ENCODE assay signal across 9 cellular contexts in the genomic region with DNA sequence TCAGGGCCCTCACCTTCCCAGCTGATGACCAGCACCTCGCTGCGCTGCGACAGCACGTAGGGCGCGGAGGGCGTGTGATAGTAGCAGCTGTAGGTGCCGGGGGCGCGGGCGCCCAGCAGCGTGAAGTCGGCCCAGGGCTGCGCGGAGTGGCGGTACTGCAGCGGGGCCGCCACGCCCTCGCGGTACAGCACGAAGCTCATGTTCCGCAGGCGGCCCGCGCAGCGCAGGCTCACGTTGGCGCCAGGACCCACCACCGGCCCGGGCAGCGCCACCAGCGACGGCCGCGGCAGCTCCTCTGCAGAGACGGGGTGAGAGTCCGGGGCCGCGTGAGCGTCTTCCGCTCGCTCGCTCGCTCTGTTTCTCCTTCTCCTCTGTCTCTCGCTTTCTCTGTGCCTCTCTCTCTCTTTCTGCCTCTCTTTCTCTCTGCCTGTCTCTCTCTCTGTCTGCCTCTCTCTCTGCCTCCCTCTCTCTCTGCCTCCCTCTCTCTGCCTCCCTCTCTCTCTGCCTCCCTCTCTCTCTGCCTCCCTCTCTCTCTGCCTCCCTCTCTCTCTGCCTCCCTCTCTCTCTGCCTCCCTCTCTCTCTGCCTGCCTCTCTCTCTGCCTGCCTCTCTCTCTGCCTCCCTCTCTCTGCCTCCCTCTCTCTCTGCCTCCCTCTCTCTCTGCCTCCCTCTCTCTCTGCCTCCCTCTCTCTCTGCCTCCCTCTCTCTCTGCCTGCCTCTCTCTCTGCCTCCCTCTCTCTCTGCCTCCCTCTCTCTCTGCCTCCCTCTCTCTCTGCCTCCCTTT. TPM values are rescaled to one million over a fixed set of nuclear protein-coding genes. Genes with fewer than 3 reads are reported as not detected.
DNase-seq lines count a peak whose midpoint lies in the region; ATAC-seq, FAIRE-seq and TF ChIP-seq lines count a peak whose summit lies in the region.
"Not testable (repeated sequence)": the region's sequence is repeated elsewhere in the genome, so short reads cannot be mapped to it uniquely, and the experiment has no call there.
"Had no signal": no experiment of that assay in that cellular context is flagged by ENCODE, and none has a peak within 500 bp of the region (broad histone marks: within the 10 kb centered on the region; RNA-seq: fewer than 3 reads in every experiment).

No MANE protein-coding gene starts in this region.

- FAIRE-seq in K562 (lab: Jason Lieb, UNC): not testable (repeated sequence)

- POLR2A ChIA-PET in K562 (lab: Yijun Ruan, JAX): interaction anchor here (1.4 to 1.7 kb wide), 2 partner anchors 19 to 112 kb away, joined by 4 to 5 read pairs; a partner anchor contains a TSS

- ATAC-seq in K562: peak; percentile 80

- in situ Hi-C loops in K562 (cut with MboI): not testable (repeated sequence)

- not testable (repeated sequence) for H3K27me3 ChIP-seq in K562 (ENCODE audit: control insufficient read depth in 2 of 2, insufficient read depth in 2 of 2, low read length in 2 of 2)

- not testable (repeated sequence) for H4K20me1 ChIP-seq in K562 (replicated peaks; ENCODE audit: control insufficient read depth, insufficient read depth, low read length)

- 3% methylated on average over 28 of the region's 46 CpGs for WGBS in K562 (ENCODE audit: insufficient coverage, low coverage, missing lambda C conversion rate)

- TF ChIP-seq EP300 in K562 (IDR thresholded peaks at IDR 0.05; ENCODE audit: low read length): not testable (repeated sequence)

- H3K4me2 ChIP-seq in K562 (ENCODE audit: insufficient read depth, low read length): peak overlapping the region; percentile 62

- TF ChIP-seq RAD21 in K562 (CRISPR knock-in tag; conservative IDR thresholded peaks at IDR 0.05 in 1 of 2, IDR thresholded peaks at IDR 0.05 in 1 of 2): not testable (repeated sequence)

- CTCF ChIA-PET in K562 (lab: Yijun Ruan, JAX; ENCODE audit: low intra/inter-chr PET ratio): not testable (repeated sequence)

- not testable (repeated sequence) for H3K79me2 ChIP-seq in K562 (ENCODE audit: control insufficient read depth, insufficient read depth, low read length)

- peak overlapping the region; percentile 34 to 84; a peak in 3 of 4 replicates for H3K9ac ChIP-seq in K562 (ENCODE audit: insufficient read depth in 1 of 2, low read depth in 2 of 2, low read length in 2 of 2)

- peak; percentile 78 for DNase-seq in AG08396 (ENCODE audit: low spot score)
- peak; percentile 13 for DNase-seq in GOT3 (lab: John Stamatoyannopoulos, UW)
- peak; percentile 26 for DNase-seq in NCI-H748 treated with DMSO at 0.1 percent for 48 hours (lab: John Stamatoyannopoulos, UW)
- DNase-seq in activated CD4-positive, alpha-beta T cell treated with anti-CD3 and anti-CD28 coated beads, Interleukin-2, amount 50 U/mL, for 1 hour: peak; percentile 47
- peak; percentile 50 to 70 (median 62) for DNase-seq in K562 (ENCODE audit: extremely low read depth in 1 of 4, low spot score in 3 of 4)
- DNase-seq in germinal center (ENCODE audit: low spot score): peak; percentile 51
- DNase-seq in mucosa of gallbladder (ENCODE audit: low spot score): peak; percentile 38
- DNase-seq in stimulated activated CD4-positive, alpha-beta T cell treated with anti-CD3 and anti-CD28 coated beads, Interleukin-15, amount 100 ng/mL, for 1 hour (ENCODE audit: low read depth in 1 of 2, low spot score in 1 of 2): peak; percentile 12 to 35

- TF ChIP-seq CTCF in K562 (IDR thresholded peaks at IDR 0.05 in 2 of 3, conservative IDR thresholded peaks at IDR 0.05 in 1 of 3; ENCODE audit: insufficient read depth in 2 of 3, low read depth in 1 of 3, low read length in 3 of 3): not testable (repeated sequence)

- intact Hi-C loops in K562 (cut with micrococcal nuclease): not testable (repeated sequence)

- not testable (repeated sequence) for H3K27ac ChIP-seq in K562 (ENCODE audit: extremely low read depth, low read depth, low read length)

- not testable (repeated sequence) for H3K9me1 ChIP-seq in K562 (ENCODE audit: control insufficient read depth, insufficient read depth, low read length)

- H3K4me1 ChIP-seq in K562 (replicated peaks in 1 of 2; ENCODE audit: control insufficient read depth in 2 of 2, insufficient read depth in 2 of 2, low read length in 2 of 2): peaks cover 0 to 24% of the 10 kb centered on the region in 2 experiments; a peak in 3 of 5 replicates

- not testable (repeated sequence) for H3K9me3 ChIP-seq in K562 (replicated peaks; ENCODE audit: control insufficient read depth, insufficient read depth, low read depth, low read length)

- not testable (repeated sequence) for H3K36me3 ChIP-seq in K562 (ENCODE audit: control insufficient read depth, insufficient read depth, low read length)

- not testable (repeated sequence) for TF ChIP-seq POLR2A in K562 (conservative IDR thresholded peaks at IDR 0.05)

- BruUV-seq in K562 (replicated peaks; lab: Mats Ljungman, UMichigan): not testable (repeated sequence)

- H3K4me3 ChIP-seq in K562: peak overlapping the region; percentile 16

- peak overlapping the region; percentile 68 for H2AFZ ChIP-seq in K562 (ENCODE audit: low read depth, low read length)

RNA-seq across cellular contexts. Expression of a gene that starts 4.6 kb away (rescaled TPM):
- 0.63 TPM in 1 of 2 replicates, not detected in the other for total RNA-seq in K562 (2011; cell fraction: chromatin; rRNA removed; ENCODE audit: low replicate concordance)
- 0.33 and 0.79 TPM in 2 replicates for total RNA-seq in K562 (2011; cell fraction: nucleolus; rRNA removed)
- total RNA-seq in K562 (2011; cell fraction: nucleoplasm; rRNA removed): 0.29 and 0.31 TPM in 2 replicates
- 0.12 TPM in 1 of 2 replicates, not detected in the other for total RNA-seq in K562 (2014; rRNA removed)
- not detected in 2 replicates for total RNA-seq in K562 (2014; rRNA removed; fragmentation: Illumina TruSeq; extraction: Trizol)
- not detected in 2 replicates for total RNA-seq in K562 (2015; rRNA removed; fragmentation: Illumina TruSeq; extraction: Trizol)
- 0.34 and 0.62 TPM in 2 replicates for total RNA-seq in K562 (2021)
- 0.09 and 0.13 TPM in 2 replicates for polyA plus RNA-seq in K562 (2011; rRNA removed)
- polyA plus RNA-seq in K562 (2011; cell fraction: cytosol; rRNA removed): 0.09 and 0.18 TPM in 2 replicates
- 0.31 and 0.37 TPM in 2 replicates for polyA plus RNA-seq in K562 (2011; cell fraction: nucleus; rRNA removed)
- polyA plus RNA-seq in K562 (2012): 0.18 and 11.9 TPM in 2 replicates
- polyA plus RNA-seq in K562 (2014; fragmentation: Illumina TruSeq; extraction: Trizol): 0.09 and 0.11 TPM in 2 replicates
- not detected for polyA plus RNA-seq in K562 (2014; fragmentation: Nextera tagmentation; extraction: Ambion mirVana)
- 0.13 and 0.20 TPM in 2 replicates for polyA plus RNA-seq in K562 (2014; rRNA removed)
- polyA minus RNA-seq in K562 (2011; rRNA and poly(A)+ RNA removed): 0.24 TPM in 1 of 2 replicates, not detected in the other
- not detected in 2 replicates for polyA minus RNA-seq in K562 (2011; cell fraction: cytosol; rRNA and poly(A)+ RNA removed)
- not detected in 2 replicates for polyA minus RNA-seq in K562 (2011; cell fraction: nucleus; rRNA and poly(A)+ RNA removed)
- 3.9 TPM for total RNA-seq in mucosa of gallbladder

RNA-seq across cellular contexts. Expression of a gene that starts 6.6 kb away (rescaled TPM):
- total RNA-seq in K562 (2011; cell fraction: chromatin; rRNA removed; ENCODE audit: low replicate concordance): 63.7 and 138 TPM in 2 replicates
- total RNA-seq in K562 (2011; cell fraction: nucleolus; rRNA removed): 73.3 and 80.0 TPM in 2 replicates
- total RNA-seq in K562 (2011; cell fraction: nucleoplasm; rRNA removed): 76.8 and 85.6 TPM in 2 replicates
- total RNA-seq in K562 (2014; rRNA removed) (49.4 and 122 TPM in 2 replicates), K562 (2014; rRNA removed; fragmentation: Illumina TruSeq; extraction: Trizol) (52.1 and 78.0 TPM in 2 replicates), K562 (2015; rRNA removed; fragmentation: Illumina TruSeq; extraction: Trizol) (157 and 179 TPM in 2 replicates), K562 (2021) (138 and 148 TPM in 2 replicates), mucosa of gallbladder (177 TPM)
- polyA plus RNA-seq in K562 (2011; rRNA removed) (39.2 and 47.2 TPM in 2 replicates), K562 (2014; fragmentation: Illumina TruSeq; extraction: Trizol) (165 and 175 TPM in 2 replicates), K562 (2014; fragmentation: Nextera tagmentation; extraction: Ambion mirVana) (100 to 1,000 TPM; 221 to 279 TPM), K562 (2014; rRNA removed) (77.9 and 95.9 TPM in 2 replicates)
- 43.7 and 92.1 TPM in 2 replicates for polyA plus RNA-seq in K562 (2011; cell fraction: cytosol; rRNA removed)
- polyA plus RNA-seq in K562 (2011; cell fraction: nucleus; rRNA removed): 43.3 and 93.6 TPM in 2 replicates
- 211 and 383 TPM in 2 replicates for polyA plus RNA-seq in K562 (2012)
- 14.2 and 45.2 TPM in 2 replicates for polyA minus RNA-seq in K562 (2011; rRNA and poly(A)+ RNA removed)
- polyA minus RNA-seq in K562 (2011; cell fraction: cytosol; rRNA and poly(A)+ RNA removed): 145 and 167 TPM in 2 replicates
- 18.0 and 25.4 TPM in 2 replicates for polyA minus RNA-seq in K562 (2011; cell fraction: nucleus; rRNA and poly(A)+ RNA removed)

RNA-seq across cellular contexts. Expression of a gene that starts 14.9 kb away (rescaled TPM):
- not detected in 2 replicates for total RNA-seq in K562 (2011; cell fraction: chromatin; rRNA removed; ENCODE audit: low replicate concordance)
- not detected in 2 replicates for total RNA-seq in K562 (2011; cell fraction: nucleolus; rRNA removed)
- total RNA-seq in K562 (2011; cell fraction: nucleoplasm; rRNA removed): not detected in 2 replicates
- total RNA-seq in K562 (2014; rRNA removed) (not detected in 2 replicates), K562 (2014; rRNA removed; fragmentation: Illumina TruSeq; extraction: Trizol) (not detected in 2 replicates), K562 (2015; rRNA removed; fragmentation: Illumina TruSeq; extraction: Trizol) (not detected in 2 replicates), K562 (2021) (not detected in 2 replicates), mucosa of gallbladder (not detected)
- polyA plus RNA-seq in K562 (2011; rRNA removed) (not detected in 2 replicates), K562 (2014; fragmentation: Illumina TruSeq; extraction: Trizol) (not detected in 2 replicates), K562 (2014; fragmentation: Nextera tagmentation; extraction: Ambion mirVana) (not detected), K562 (2014; rRNA removed) (not detected in 2 replicates)
- polyA plus RNA-seq in K562 (2011; cell fraction: cytosol; rRNA removed): not detected in 2 replicates
- polyA plus RNA-seq in K562 (2011; cell fraction: nucleus; rRNA removed): not detected in 2 replicates
- not detected in 2 replicates for polyA plus RNA-seq in K562 (2012)
- not detected in 2 replicates for polyA minus RNA-seq in K562 (2011; rRNA and poly(A)+ RNA removed)
- not detected in 2 replicates for polyA minus RNA-seq in K562 (2011; cell fraction: cytosol; rRNA and poly(A)+ RNA removed)
- not detected in 2 replicates for polyA minus RNA-seq in K562 (2011; cell fraction: nucleus; rRNA and poly(A)+ RNA removed)
- total RNA-seq: cardiac septum had no signal

RNA-seq across cellular contexts. Expression of a gene that starts 19.4 kb away (rescaled TPM):
- total RNA-seq in K562 (2011; cell fraction: chromatin; rRNA removed; ENCODE audit: low replicate concordance): 4.7 and 8.1 TPM in 2 replicates
- total RNA-seq in K562 (2011; cell fraction: nucleolus; rRNA removed): 3.7 and 4.8 TPM in 2 replicates
- total RNA-seq in K562 (2011; cell fraction: nucleoplasm; rRNA removed): 5.4 and 5.5 TPM in 2 replicates
- 16.4 and 18.1 TPM in 2 replicates for total RNA-seq in K562 (2014; rRNA removed)
- 3.7 and 5.5 TPM in 2 replicates for total RNA-seq in K562 (2014; rRNA removed; fragmentation: Illumina TruSeq; extraction: Trizol)
- total RNA-seq in K562 (2015; rRNA removed; fragmentation: Illumina TruSeq; extraction: Trizol): 14.4 and 14.9 TPM in 2 replicates
- 12.3 and 15.0 TPM in 2 replicates for total RNA-seq in K562 (2021)
- 4.9 and 5.8 TPM in 2 replicates for polyA plus RNA-seq in K562 (2011; rRNA removed)
- 6.6 and 10.5 TPM in 2 replicates for polyA plus RNA-seq in K562 (2011; cell fraction: cytosol; rRNA removed)
- 3.6 and 5.1 TPM in 2 replicates for polyA plus RNA-seq in K562 (2011; cell fraction: nucleus; rRNA removed)
- 12.2 and 16.4 TPM in 2 replicates for polyA plus RNA-seq in K562 (2012)
- 9.2 and 13.3 TPM in 2 replicates for polyA plus RNA-seq in K562 (2014; fragmentation: Illumina TruSeq; extraction: Trizol)
- 1 to 10 TPM in 1 of 2 experiments, under 1 TPM in 1; 0.72 to 1.6 TPM for polyA plus RNA-seq in K562 (2014; fragmentation: Nextera tagmentation; extraction: Ambion mirVana)
- polyA plus RNA-seq in K562 (2014; rRNA removed): 15.9 and 16.2 TPM in 2 replicates
- polyA minus RNA-seq in K562 (2011; rRNA and poly(A)+ RNA removed): 1.3 and 2.2 TPM in 2 replicates
- polyA minus RNA-seq in K562 (2011; cell fraction: cytosol; rRNA and poly(A)+ RNA removed): 6.0 TPM in 2 replicates
- polyA minus RNA-seq in K562 (2011; cell fraction: nucleus; rRNA and poly(A)+ RNA removed): 1.1 and 3.6 TPM in 2 replicates
- 23.2 TPM for total RNA-seq in mucosa of gallbladder

RNA-seq across cellular contexts. Expression of a gene that starts 19.5 kb away (rescaled TPM):
- total RNA-seq in K562 (2011; cell fraction: chromatin; rRNA removed; ENCODE audit: low replicate concordance): 64.2 and 115 TPM in 2 replicates
- 58.5 and 59.2 TPM in 2 replicates for total RNA-seq in K562 (2011; cell fraction: nucleolus; rRNA removed)
- total RNA-seq in K562 (2011; cell fraction: nucleoplasm; rRNA removed): 49.8 and 52.4 TPM in 2 replicates
- total RNA-seq in K562 (2014; rRNA removed) (75.1 and 81.4 TPM in 2 replicates), K562 (2014; rRNA removed; fragmentation: Illumina TruSeq; extraction: Trizol) (46.8 and 52.5 TPM in 2 replicates), K562 (2015; rRNA removed; fragmentation: Illumina TruSeq; extraction: Trizol) (70.3 and 71.9 TPM in 2 replicates), K562 (2021) (90.3 and 92.2 TPM in 2 replicates), mucosa of gallbladder (47.1 TPM)
- polyA plus RNA-seq in K562 (2011; rRNA removed) (43.4 and 50.4 TPM in 2 replicates), K562 (2014; fragmentation: Illumina TruSeq; extraction: Trizol) (84.5 and 109 TPM in 2 replicates), K562 (2014; fragmentation: Nextera tagmentation; extraction: Ambion mirVana) (10 to 100 TPM in 1 of 2 experiments, 1 to 10 TPM in 1; 5.8 to 12.9 TPM), K562 (2014; rRNA removed) (69.2 and 79.0 TPM in 2 replicates)
- polyA plus RNA-seq in K562 (2011; cell fraction: cytosol; rRNA removed): 54.4 and 82.1 TPM in 2 replicates
- polyA plus RNA-seq in K562 (2011; cell fraction: nucleus; rRNA removed): 129 and 159 TPM in 2 replicates
- polyA plus RNA-seq in K562 (2012): 65.4 and 110 TPM in 2 replicates
- polyA minus RNA-seq in K562 (2011; rRNA and poly(A)+ RNA removed): 30.9 and 37.8 TPM in 2 replicates
- 21.2 and 29.2 TPM in 2 replicates for polyA minus RNA-seq in K562 (2011; cell fraction: cytosol; rRNA and poly(A)+ RNA removed)
- 24.5 and 24.8 TPM in 2 replicates for polyA minus RNA-seq in K562 (2011; cell fraction: nucleus; rRNA and poly(A)+ RNA removed)

Comparison
In these comparisons a context has a peak if more than half of its experiments do, and no peak if none do; other contexts are left out.
1. DNase-seq: peak in every context shown above with its lines; median percentile 78 in AG08396; 62 in K562; 51 in germinal center; 47 in activated CD4-positive, alpha-beta T cell treated with anti-CD3 and anti-CD28 coated beads, Interleukin-2, amount 50 U/mL, for 1 hour; 38 in mucosa of gallbladder; 26 in NCI-H748 treated with DMSO at 0.1 percent for 48 hours; 24 in stimulated activated CD4-positive, alpha-beta T cell treated with anti-CD3 and anti-CD28 coated beads, Interleukin-15, amount 100 ng/mL, for 1 hour; 13 in GOT3.